ENCODE assay signal across 2 cellular contexts in genomic region chr6:70944321-70944720, GRCh38. TPM values are rescaled to one million over a fixed set of nuclear protein-coding genes. Genes with fewer than 3 reads are reported as not detected.
"Had no signal": no experiment of that assay in that cellular context is flagged by ENCODE, and none has a peak within 500 bp of the region (broad histone marks: within the 10 kb centered on the region; RNA-seq: fewer than 3 reads in every experiment).

No MANE protein-coding gene starts in this region.

RNA-seq across cellular contexts. Expression of gene B3GAT2, which starts 12.5 kb away (rescaled TPM):
- total RNA-seq: HT-29, IMR-90 had no signal
